11 cellular contexts compared by ENCODE assay signal in the genomic region with DNA sequence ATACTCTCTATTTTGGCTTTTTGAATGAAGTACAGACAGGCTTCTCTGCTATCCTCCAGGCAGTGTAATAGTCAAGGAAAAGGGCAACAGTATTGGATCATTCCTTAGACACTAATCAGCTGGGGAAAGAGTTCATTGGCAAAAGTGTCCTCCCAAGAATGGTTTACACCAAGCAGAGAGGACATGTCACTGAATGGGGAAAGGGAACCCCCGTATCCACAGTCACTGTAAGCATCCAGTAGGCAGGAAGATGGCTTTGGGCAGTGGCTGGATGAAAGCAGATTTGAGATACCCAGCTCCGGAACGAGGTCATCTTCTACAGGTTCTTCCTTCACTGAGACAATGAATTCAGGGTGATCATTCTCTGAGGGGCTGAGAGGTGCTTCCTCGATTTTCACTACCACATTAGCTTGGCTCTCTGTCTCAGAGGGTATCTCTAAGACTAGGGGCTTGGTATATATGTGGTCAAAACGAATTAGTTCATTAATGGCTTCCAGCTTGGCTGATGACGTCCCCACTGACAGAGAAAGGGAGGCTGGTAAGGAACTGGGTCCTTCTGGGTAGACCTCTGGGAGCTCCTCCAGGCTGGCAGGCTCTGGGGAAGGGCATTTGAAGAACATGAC. TPM values are rescaled to one million over a fixed set of nuclear protein-coding genes. Genes with fewer than 3 reads are reported as not detected.
DNase-seq lines count a peak whose midpoint lies in the region; ATAC-seq and TF ChIP-seq lines count a peak whose summit lies in the region.
"Had no signal": no experiment of that assay in that cellular context is flagged by ENCODE, and none has a peak within 500 bp of the region (broad histone marks: within the 10 kb centered on the region; RNA-seq: fewer than 3 reads in every experiment).

No MANE protein-coding gene starts in this region.

- no peaks in the 10 kb centered on the region for H3K27me3 Mint-ChIP-seq in activated CD4-positive, alpha-beta T cell treated with anti-CD3 and anti-CD28 coated beads, Interleukin-2, amount 10 ng/mL, durations not matched to agents 24 days and 14 days
- no peaks in the 10 kb centered on the region for H3K27me3 Mint-ChIP-seq in activated CD4-positive, alpha-beta T cell treated with anti-CD3 and anti-CD28 coated beads for 36 hours

- DNase-seq in activated CD4-positive, alpha-beta T cell treated with anti-CD3 and anti-CD28 coated beads, Interleukin-2, amount 10 ng/mL, durations not matched to agents 24 days and 14 days = no peak
- no peak for DNase-seq in activated CD4-positive, alpha-beta T cell treated with anti-CD3 and anti-CD28 coated beads for 36 hours
- DNase-seq in MM.1S = no peak
- DNase-seq in coronary artery (ENCODE audit: low spot score) = no peak
- no peak for DNase-seq in gastrocnemius medialis
- no peak for DNase-seq in NCI-H1417 (lab: John Stamatoyannopoulos, UW)
- no peak for DNase-seq in HEK293T (ENCODE audit: extremely low spot score)
- no peak for DNase-seq in sigmoid colon
- DNase-seq: head of caudate nucleus, NCI-H2171 treated with DMSO at 0.1 percent for 48 hours, SK-N-SH had no signal

- TF ChIP-seq CTCF in MM.1S (IDR thresholded peaks at IDR 0.05; ENCODE audit: low read length) (no peak), coronary artery (IDR thresholded peaks at IDR 0.05) (no peak), gastrocnemius medialis (IDR thresholded peaks at IDR 0.05 in 4 of 5, conservative IDR thresholded peaks at IDR 0.05 in 1 of 5) (no peak), sigmoid colon (IDR thresholded peaks at IDR 0.05) (no peak)

- H3K79me2 ChIP-seq in MM.1S (ENCODE audit: low read length) = peaks cover 59% of the 10 kb centered on the region

- in situ Hi-C loops in gastrocnemius medialis (cut with MboI; ENCODE audit: low sequenced_read_pairs in 4 of 4) = no loop called here

- H3K27me3 ChIP-seq in MM.1S (replicated peaks; ENCODE audit: insufficient read depth, low read length) (no peaks in the 10 kb centered on the region), gastrocnemius medialis (no peaks in the 10 kb centered on the region), sigmoid colon (no peaks in the 10 kb centered on the region)

- H3K9ac ChIP-seq in MM.1S (ENCODE audit: low read length) = peak overlapping the region; percentile 100; the same call in 1 of the 2 replicates
- H3K9ac ChIP-seq: SK-N-SH had no signal

- no peaks in the 10 kb centered on the region for H3K9me3 ChIP-seq in MM.1S (replicated peaks; ENCODE audit: insufficient read depth, low read length)
- no peaks in the 10 kb centered on the region for H3K9me3 ChIP-seq in gastrocnemius medialis
- H3K9me3 ChIP-seq in sigmoid colon = no peaks in the 10 kb centered on the region
- H3K9me3 ChIP-seq: SK-N-SH had no signal

- H3K9me3 Mint-ChIP-seq in activated CD4-positive, alpha-beta T cell treated with anti-CD3 and anti-CD28 coated beads, Interleukin-2, amount 10 ng/mL, durations not matched to agents 24 days and 14 days = no peaks in the 10 kb centered on the region
- H3K9me3 Mint-ChIP-seq in activated CD4-positive, alpha-beta T cell treated with anti-CD3 and anti-CD28 coated beads for 36 hours (ENCODE audit: low read depth) = no peaks in the 10 kb centered on the region

- peak overlapping the region; percentile 80 for H3K4me2 ChIP-seq in MM.1S (ENCODE audit: low read depth, low read length)
- H3K4me2 ChIP-seq: SK-N-SH had no signal

- no peaks in the 10 kb centered on the region for H3K9me2 ChIP-seq in MM.1S (replicated peaks; ENCODE audit: insufficient read depth, low read length)
- H3K9me2 ChIP-seq: SK-N-SH had no signal

- H3K4me3 Mint-ChIP-seq in activated CD4-positive, alpha-beta T cell treated with anti-CD3 and anti-CD28 coated beads, Interleukin-2, amount 10 ng/mL, durations not matched to agents 24 days and 14 days = peak overlapping the region; percentile 89
- no peak overlapping the region for H3K4me3 Mint-ChIP-seq in activated CD4-positive, alpha-beta T cell treated with anti-CD3 and anti-CD28 coated beads for 36 hours

- 72 to 83% methylated on average over 6 of the region's 6 CpGs for WGBS in sigmoid colon, 2 donors

- no peak for TF ChIP-seq EP300 in sigmoid colon (IDR thresholded peaks at IDR 0.05)

- H3K4me1 ChIP-seq in MM.1S (ENCODE audit: low read length) = peaks cover 59% of the 10 kb centered on the region
- H3K4me1 ChIP-seq in gastrocnemius medialis = peaks cover 26 to 31% of the 10 kb centered on the region in 2 donors
- peaks cover 0 to 50% (median 33%) of the 10 kb centered on the region in 4 donors for H3K4me1 ChIP-seq in sigmoid colon

- peaks cover 17% of the 10 kb centered on the region for H4K20me1 ChIP-seq in MM.1S (ENCODE audit: insufficient read depth, low read length)

- TF ChIP-seq POLR2A in gastrocnemius medialis (IDR thresholded peaks at IDR 0.05) (no peak), sigmoid colon (IDR thresholded peaks at IDR 0.05) (no peak)

- H3K36me3 ChIP-seq in MM.1S (replicated peaks; ENCODE audit: insufficient read depth, low read length) (peaks cover 23% of the 10 kb centered on the region), gastrocnemius medialis (peaks cover 2 to 47% of the 10 kb centered on the region in 2 donors), sigmoid colon (peaks cover 22 to 52% (median 26%) of the 10 kb centered on the region in 4 donors)

- ATAC-seq in activated CD4-positive, alpha-beta T cell treated with anti-CD3 and anti-CD28 coated beads for 36 hours = no peak
- ATAC-seq in gastrocnemius medialis = no peak

- no peak overlapping the region for H2AFZ ChIP-seq in MM.1S (ENCODE audit: low read length)

- CTCF ChIA-PET in activated CD4-positive, alpha-beta T cell treated with anti-CD3 and anti-CD28 coated beads for 36 hours (lab: Charles Lee) = interaction anchor here (0.6 to 2.2 kb wide), 6 partner anchors 9 to 910 kb away, joined by 3 to 12 read pairs (median 4); no protein-coding TSS in a partner anchor
- CTCF ChIA-PET in HEK293T (lab: Yijun Ruan, JAX) = no interaction called here

- intact Hi-C loops in activated CD4-positive, alpha-beta T cell treated with anti-CD3 and anti-CD28 coated beads, Interleukin-2, amount 10 ng/mL, durations not matched to agents 24 days and 14 days (cut with micrococcal nuclease) = no loop called here
- intact Hi-C loops in activated CD4-positive, alpha-beta T cell treated with anti-CD3 and anti-CD28 coated beads for 36 hours (cut with DNase I, micrococcal nuclease) = loop anchor here (5.0 to 10.0 kb wide), 3 partner anchors 110 to 972 kb away; partner anchors contain the start of genes TTC28 (in 1 of the 2), UQCR10 (in 1 of the 2) and ZMAT5 (in 1 of the 2)
- intact Hi-C loops in gastrocnemius medialis (cut with DNase I; ENCODE audit: low total_unique reads) = loop anchor here (5.0 kb wide), 2 partner anchors 768 to 1532 kb away; partner anchors contain the start of gene TBC1D10A
- intact Hi-C loops in sigmoid colon (cut with DNase I) = no loop called here

- peaks cover 68% of the 10 kb centered on the region for H3K36me3 Mint-ChIP-seq in activated CD4-positive, alpha-beta T cell treated with anti-CD3 and anti-CD28 coated beads, Interleukin-2, amount 10 ng/mL, durations not matched to agents 24 days and 14 days (ENCODE audit: low read depth)
- peaks cover 62% of the 10 kb centered on the region for H3K36me3 Mint-ChIP-seq in activated CD4-positive, alpha-beta T cell treated with anti-CD3 and anti-CD28 coated beads for 36 hours (ENCODE audit: low read depth)

- H3K27ac Mint-ChIP-seq in activated CD4-positive, alpha-beta T cell treated with anti-CD3 and anti-CD28 coated beads, Interleukin-2, amount 10 ng/mL, durations not matched to agents 24 days and 14 days = peak overlapping the region; percentile 45
- no peak overlapping the region for H3K27ac Mint-ChIP-seq in activated CD4-positive, alpha-beta T cell treated with anti-CD3 and anti-CD28 coated beads for 36 hours

- peaks cover 60% of the 10 kb centered on the region for H3K4me1 Mint-ChIP-seq in activated CD4-positive, alpha-beta T cell treated with anti-CD3 and anti-CD28 coated beads, Interleukin-2, amount 10 ng/mL, durations not matched to agents 24 days and 14 days
- peaks cover 59% of the 10 kb centered on the region for H3K4me1 Mint-ChIP-seq in activated CD4-positive, alpha-beta T cell treated with anti-CD3 and anti-CD28 coated beads for 36 hours

- POLR2A ChIA-PET in activated CD4-positive, alpha-beta T cell treated with anti-CD3 and anti-CD28 coated beads for 36 hours (lab: Charles Lee) = interaction anchor here (1.0 kb wide), 1 partner anchor 19 kb away, joined by 3 read pairs; no protein-coding TSS in a partner anchor
- POLR2A ChIA-PET in HEK293T (lab: Yijun Ruan, JAX) = interaction anchor here (1.3 to 3.2 kb wide), 5 partner anchors 9 to 23 kb away, joined by 4 to 13 read pairs (median 4); partner anchors contain the start of gene CCDC117

- peak overlapping the region; percentile 77 for H3K4me3 ChIP-seq in MM.1S (ENCODE audit: low read length)
- peak overlapping the region; percentile 31 for H3K4me3 ChIP-seq in coronary artery
- no peak overlapping the region for H3K4me3 ChIP-seq in gastrocnemius medialis
- no peak overlapping the region for H3K4me3 ChIP-seq in sigmoid colon

- H3K27ac ChIP-seq in MM.1S (ENCODE audit: low read length) (peak overlapping the region; percentile 96), coronary artery (peak overlapping the region in 1 of 2 donors; percentile 44), gastrocnemius medialis (peak overlapping the region; percentile 10 to 97 (median 29)), sigmoid colon (peak overlapping the region in 1 of 4 donors; percentile 9)

- H3F3A ChIP-seq in MM.1S (ENCODE audit: insufficient read depth, low read length) = peaks cover 96% of the 10 kb centered on the region

RNA-seq across cellular contexts. Expression of gene XBP1, which starts 5.2 kb away (rescaled TPM):
- total RNA-seq in activated CD4-positive, alpha-beta T cell treated with anti-CD3 and anti-CD28 coated beads, Interleukin-2, amount 10 ng/mL, durations not matched to agents 24 days and 14 days = 133 and 135 TPM in 2 replicates
- total RNA-seq in activated CD4-positive, alpha-beta T cell treated with anti-CD3 and anti-CD28 coated beads for 36 hours = 100 to 1,000 TPM in 1 of 2 experiments, 10 to 100 TPM in 1; 88.8 to 101 TPM
- total RNA-seq in gastrocnemius medialis (100 to 1,000 TPM in 3 of 4 donors, 10 to 100 TPM in 1; 66.0 to 403 (median 115) TPM), sigmoid colon (100 to 1,000 TPM in 2 of 4 donors, 10 to 100 TPM in 2; 76.7 to 126 (median 106) TPM)
- polyA plus RNA-seq in sigmoid colon = 100 to 1,000 TPM in 2 of 3 donors, 10 to 100 TPM in 1; 87.6 to 134 (median 106) TPM

RNA-seq across cellular contexts. Expression of gene CCDC117, which starts 22.7 kb away (rescaled TPM):
- total RNA-seq in activated CD4-positive, alpha-beta T cell treated with anti-CD3 and anti-CD28 coated beads, Interleukin-2, amount 10 ng/mL, durations not matched to agents 24 days and 14 days = 41.2 and 47.7 TPM in 2 replicates
- 10 to 100 TPM; 36.1 to 36.8 TPM for total RNA-seq in activated CD4-positive, alpha-beta T cell treated with anti-CD3 and anti-CD28 coated beads for 36 hours
- total RNA-seq in gastrocnemius medialis (10 to 100 TPM; 23.2 to 40.1 (median 30.5) TPM), sigmoid colon (10 to 100 TPM; 23.9 to 33.2 (median 29.8) TPM)
- 10 to 100 TPM in 1 of 3 donors, 1 to 10 TPM in 2; 9.6 to 10.4 (median 9.6) TPM for polyA plus RNA-seq in sigmoid colon

RNA-seq across cellular contexts. Expression of gene HSCB, which starts 53.3 kb away (rescaled TPM):
- 12.8 and 14.1 TPM in 2 replicates for total RNA-seq in activated CD4-positive, alpha-beta T cell treated with anti-CD3 and anti-CD28 coated beads, Interleukin-2, amount 10 ng/mL, durations not matched to agents 24 days and 14 days
- 10 to 100 TPM; 16.5 to 18.5 TPM for total RNA-seq in activated CD4-positive, alpha-beta T cell treated with anti-CD3 and anti-CD28 coated beads for 36 hours
- 10 to 100 TPM; 14.4 to 30.4 (median 22.9) TPM for total RNA-seq in gastrocnemius medialis
- total RNA-seq in sigmoid colon = 10 to 100 TPM; 29.9 to 67.5 (median 32.5) TPM
- 10 to 100 TPM; 16.6 to 28.8 (median 19.5) TPM for polyA plus RNA-seq in sigmoid colon

RNA-seq across cellular contexts. Expression of gene CHEK2, which starts 53.6 kb away (rescaled TPM):
- 29.8 and 32.7 TPM in 2 replicates for total RNA-seq in activated CD4-positive, alpha-beta T cell treated with anti-CD3 and anti-CD28 coated beads, Interleukin-2, amount 10 ng/mL, durations not matched to agents 24 days and 14 days
- total RNA-seq in activated CD4-positive, alpha-beta T cell treated with anti-CD3 and anti-CD28 coated beads for 36 hours = 10 to 100 TPM; 37.5 to 41.3 TPM
- total RNA-seq in gastrocnemius medialis (1 to 10 TPM in 3 of 4 donors, under 1 TPM in 1; 0.58 to 5.7 (median 3.7) TPM), sigmoid colon (1 to 10 TPM; 2.8 to 4.6 (median 3.6) TPM)
- 10 to 100 TPM; 10.2 to 17.4 (median 10.6) TPM for polyA plus RNA-seq in sigmoid colon

Comparison
In these comparisons a context has a peak if more than half of its experiments do, and no peak if none do; other contexts are left out.
1. intact Hi-C loops: an anchor here in activated CD4-positive, alpha-beta T cell treated with anti-CD3 and anti-CD28 coated beads for 36 hours (5.0 to 10.0 kb wide) and gastrocnemius medialis (5.0 kb wide); none called in activated CD4-positive, alpha-beta T cell treated with anti-CD3 and anti-CD28 coated beads, Interleukin-2, amount 10 ng/mL, durations not matched to agents 24 days and 14 days and sigmoid colon.
2. H3K4me3 ChIP-seq: peak in MM.1S (single experiment) and coronary artery (single experiment); none in gastrocnemius medialis (0 of 4) and sigmoid colon (0 of 4).